In the genomic region with DNA sequence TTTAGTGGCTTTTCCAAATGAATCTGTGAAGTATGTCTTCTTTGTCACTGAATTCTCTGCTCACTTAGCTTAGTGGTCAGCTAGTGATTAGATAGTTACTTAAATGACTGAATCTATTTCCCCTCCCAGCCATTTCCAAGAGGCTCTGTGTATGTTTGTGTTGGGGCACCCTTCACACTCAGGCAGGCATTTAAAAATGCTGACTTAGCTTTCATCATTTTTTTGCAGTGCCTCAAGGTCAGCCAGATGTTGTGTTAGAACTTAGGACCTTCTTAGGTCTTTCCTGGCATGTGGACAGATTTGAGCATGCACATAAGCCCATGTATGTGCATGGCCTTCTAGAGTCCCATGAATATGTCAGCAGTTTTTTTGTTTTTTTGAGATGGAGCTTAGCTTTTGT, we compare ENCODE assay signal across 8 cellular contexts.
"Had no signal": no experiment of that assay in that cellular context is flagged by ENCODE, and none has a peak within 500 bp of the region (broad histone marks: within the 10 kb centered on the region; RNA-seq: fewer than 3 reads in every experiment).

No MANE protein-coding gene starts in this region.

- ATAC-seq: GM23338 had no signal

- H3K4me2 ChIP-seq: GM23338, KMS-11 had no signal

- H3K27ac ChIP-seq: KMS-11 had no signal

- H3K9ac ChIP-seq: KMS-11 had no signal

- H2AFZ ChIP-seq: GM23338 had no signal

- DNase-seq: H9, HCEC 1CT, KBM-7 had no signal

- H3K4me3 ChIP-seq: GM23338 had no signal

- FAIRE-seq: H1, H54, HTR-8/SVneo had no signal
